In genomic region chr3:152558386-152558785, GRCh38 we compare ENCODE assay signal across 21 cellular contexts.
DNase-seq lines count a peak whose midpoint lies in the region; ATAC-seq and TF ChIP-seq lines count a peak whose summit lies in the region.
"Had no signal": no experiment of that assay in that cellular context is flagged by ENCODE, and none has a peak within 500 bp of the region (broad histone marks: within the 10 kb centered on the region; RNA-seq: fewer than 3 reads in every experiment).

No MANE protein-coding gene starts in this region.

- ATAC-seq in stimulated activated naive B cell treated with anti-CD40 and anti-IgM and Interleukin-4, amounts not matched to agents 10 μg/mL and 1 μg/mL and 100 μg/mL, for 72 hours (replicated peaks) = no peak
- ATAC-seq in GM21360 (IDR thresholded peaks at IDR 0.05; ENCODE audit: unreplicated experiment) = no peak

- TF ChIP-seq CTCF in AG10803 (conservative IDR thresholded peaks at IDR 0.05; ENCODE audit: low read length) = no peak
- no peak for TF ChIP-seq CTCF in ascending aorta (IDR thresholded peaks at IDR 0.05)
- no peak for TF ChIP-seq CTCF in fibroblast of mammary gland (conservative IDR thresholded peaks at IDR 0.05; ENCODE audit: control insufficient read depth, insufficient read depth, low read depth, low read length)
- TF ChIP-seq CTCF in GM10248 (IDR thresholded peaks at IDR 0.05; ENCODE audit: control extremely low read depth, extremely low read depth, low read depth, missing control alignments) = no peak

- CTCF ChIA-PET in GM10248 (lab: Yijun Ruan, JAX) = interaction anchor here (2.2 kb wide), 1 partner anchor 17 kb away, joined by 14 read pairs; no protein-coding TSS in a partner anchor

- peaks cover 6 to 25% of the 10 kb centered on the region in 2 donors for H3K4me1 ChIP-seq in ascending aorta
- H3K4me1 ChIP-seq: BE2C, HAP-1 had no signal

- no peaks in the 10 kb centered on the region for H3K36me3 ChIP-seq in ascending aorta
- H3K36me3 ChIP-seq: BE2C, HAP-1 had no signal

- no peak overlapping the region for H3K4me3 Mint-ChIP-seq in stimulated activated naive B cell treated with anti-CD40 and anti-IgM and Interleukin-4, amounts not matched to agents 10 μg/mL and 1 μg/mL and 100 μg/mL, for 72 hours
- H3K4me3 Mint-ChIP-seq: CD4-positive, CD25-positive, alpha-beta regulatory T cell had no signal

- H3K9me3 Mint-ChIP-seq in stimulated activated naive B cell treated with anti-CD40 and anti-IgM and Interleukin-4, amounts not matched to agents 10 μg/mL and 1 μg/mL and 100 μg/mL, for 72 hours = peaks cover 0 to 1% of the 10 kb centered on the region in 2 donors

- no peaks in the 10 kb centered on the region for H3K9me3 ChIP-seq in ascending aorta
- H3K9me3 ChIP-seq: BE2C, HAP-1 had no signal

- H3K27ac Mint-ChIP-seq in stimulated activated naive B cell treated with anti-CD40 and anti-IgM and Interleukin-4, amounts not matched to agents 10 μg/mL and 1 μg/mL and 100 μg/mL, for 72 hours = peak overlapping the region; percentile 60
- H3K27ac Mint-ChIP-seq: CD4-positive, CD25-positive, alpha-beta regulatory T cell had no signal

- POLR2A ChIA-PET in GM10248 (lab: Yijun Ruan, JAX) = no interaction called here

- H3K27me3 Mint-ChIP-seq in stimulated activated naive B cell treated with anti-CD40 and anti-IgM and Interleukin-4, amounts not matched to agents 10 μg/mL and 1 μg/mL and 100 μg/mL, for 72 hours = no peaks in the 10 kb centered on the region

- H3K4me3 ChIP-seq in AG10803 (ENCODE audit: low read length) = no peak overlapping the region
- no peak overlapping the region for H3K4me3 ChIP-seq in ascending aorta
- no peak overlapping the region for H3K4me3 ChIP-seq in fibroblast of mammary gland (ENCODE audit: control insufficient read depth, low read depth, low read length)
- H3K4me3 ChIP-seq: HAP-1 had no signal

- peak overlapping the region; percentile 26 to 83 for H3K27ac ChIP-seq in ascending aorta

- H3K27me3 ChIP-seq in ascending aorta = no peaks in the 10 kb centered on the region
- H3K27me3 ChIP-seq: BE2C had no signal

- peak; percentile 9 for DNase-seq in AG10803 (ENCODE audit: low read depth)
- no peak for DNase-seq in ascending aorta (ENCODE audit: low spot score in 2 of 2)
- peak; percentile 69 for DNase-seq in fibroblast of mammary gland (ENCODE audit: low read depth)
- DNase-seq in stimulated activated naive B cell treated with anti-CD40 and anti-IgM and Interleukin-4, amounts not matched to agents 10 μg/mL and 1 μg/mL and 100 μg/mL, for 72 hours = no peak
- DNase-seq in glomerular visceral epithelial cell (ENCODE audit: extremely low spot score) = no peak
- DNase-seq in GM10248 (ENCODE audit: extremely low spot score) = no peak
- DNase-seq: BE2C; CD4-positive, CD25-positive, alpha-beta regulatory T cell; COR-L47; DMS 273 treated with DMSO at 0.1 percent for 48 hours; DND-41; KG1; MV-4-11; NCI-H1417; NCI-H187 treated with DMSO at 0.1 percent for 48 hours; NCI-H2227 treated with DMSO at 0.1 percent for 48 hours; NCI-H510A treated with DMSO at 0.1 percent for 48 hours; NCI-H774; RPMI8226 had no signal

- H3K36me3 Mint-ChIP-seq in stimulated activated naive B cell treated with anti-CD40 and anti-IgM and Interleukin-4, amounts not matched to agents 10 μg/mL and 1 μg/mL and 100 μg/mL, for 72 hours = peaks cover 18 to 22% of the 10 kb centered on the region in 2 donors
- H3K36me3 Mint-ChIP-seq: CD4-positive, CD25-positive, alpha-beta regulatory T cell had no signal

- H3K4me1 Mint-ChIP-seq in stimulated activated naive B cell treated with anti-CD40 and anti-IgM and Interleukin-4, amounts not matched to agents 10 μg/mL and 1 μg/mL and 100 μg/mL, for 72 hours = peaks cover 4 to 11% of the 10 kb centered on the region in 2 donors
- H3K4me1 Mint-ChIP-seq: CD4-positive, CD25-positive, alpha-beta regulatory T cell had no signal

- intact Hi-C loops in ascending aorta (cut with DNase I) = no loop called here

Comparison
In these comparisons a context has a peak if more than half of its experiments do, and no peak if none do; other contexts are left out.
1. DNase-seq: peak in AG10803 (single experiment) and fibroblast of mammary gland (single experiment); none in ascending aorta (0 of 2), stimulated activated naive B cell treated with anti-CD40 and anti-IgM and Interleukin-4, amounts not matched to agents 10 μg/mL and 1 μg/mL and 100 μg/mL, for 72 hours (single experiment), glomerular visceral epithelial cell (single experiment) and GM10248 (single experiment).